1 cellular context compared by ENCODE assay signal in genomic region chr12:1594295-1595025, GRCh38.
TF ChIP-seq lines count a peak whose summit lies in the region.

FBXL14 (minus strand) TSS chr12:1594581; CDS start chr12:1594066, 515 bp downstream.

TF ChIP-seq in A549, 52 proteins besides CTCF, POLR2A, EP300 and RAD21 (continued from another document):
- TF ChIP-seq RNF2 (IDR thresholded peaks at IDR 0.05; ENCODE audit: borderline replicate concordance, low read depth): no peak
- no peak for TF ChIP-seq TFCP2L1 (CRISPR knock-in tag; IDR thresholded peaks at IDR 0.05)
- TF ChIP-seq BHLHE40 (IDR thresholded peaks at IDR 0.05; ENCODE audit: low read depth, low read length): 0 out of 2 replicates have a peak, but pooled peaks have one; percentile 39
- 0 out of 3 replicates have a peak, but pooled peaks have one; percentile 39 for TF ChIP-seq BCL3 (IDR thresholded peaks at IDR 0.05)
- TF ChIP-seq FOSB (CRISPR knock-in tag; IDR thresholded peaks at IDR 0.05): no peak
- TF ChIP-seq HMGXB4 (CRISPR knock-in tag; IDR thresholded peaks at IDR 0.05; ENCODE audit: borderline replicate concordance): no peak
- no peak for TF ChIP-seq CHD2 (IDR thresholded peaks at IDR 0.05; ENCODE audit: low read length, partially characterized antibody)
- TF ChIP-seq MYC (IDR thresholded peaks at IDR 0.05; ENCODE audit: borderline replicate concordance, low read length): no peak
- no peak for TF ChIP-seq JUNB (IDR thresholded peaks at IDR 0.05)
- TF ChIP-seq SMC3 (IDR thresholded peaks at IDR 0.05): no peak
- TF ChIP-seq EHMT2 (IDR thresholded peaks at IDR 0.05; ENCODE audit: low read depth): no peak
- no peak for TF ChIP-seq CHD4 (IDR thresholded peaks at IDR 0.05; ENCODE audit: borderline replicate concordance)
- no peak for TF ChIP-seq RCOR1 (IDR thresholded peaks at IDR 0.05; ENCODE audit: low read depth, low read length)
- TF ChIP-seq CBX8 (IDR thresholded peaks at IDR 0.05): no peak
- no peak for TF ChIP-seq NFE2L2 (conservative IDR thresholded peaks at IDR 0.05; ENCODE audit: low read length)
- TF ChIP-seq ESRRA (IDR thresholded peaks at IDR 0.05; ENCODE audit: borderline replicate concordance, low read length): no peak
- TF ChIP-seq HEYL (CRISPR knock-in tag; IDR thresholded peaks at IDR 0.05): no peak
- no peak for TF ChIP-seq ZC3H11A (IDR thresholded peaks at IDR 0.05)
- TF ChIP-seq ZNF302 (CRISPR knock-in tag; IDR thresholded peaks at IDR 0.05): no peak
